In the genomic region with DNA sequence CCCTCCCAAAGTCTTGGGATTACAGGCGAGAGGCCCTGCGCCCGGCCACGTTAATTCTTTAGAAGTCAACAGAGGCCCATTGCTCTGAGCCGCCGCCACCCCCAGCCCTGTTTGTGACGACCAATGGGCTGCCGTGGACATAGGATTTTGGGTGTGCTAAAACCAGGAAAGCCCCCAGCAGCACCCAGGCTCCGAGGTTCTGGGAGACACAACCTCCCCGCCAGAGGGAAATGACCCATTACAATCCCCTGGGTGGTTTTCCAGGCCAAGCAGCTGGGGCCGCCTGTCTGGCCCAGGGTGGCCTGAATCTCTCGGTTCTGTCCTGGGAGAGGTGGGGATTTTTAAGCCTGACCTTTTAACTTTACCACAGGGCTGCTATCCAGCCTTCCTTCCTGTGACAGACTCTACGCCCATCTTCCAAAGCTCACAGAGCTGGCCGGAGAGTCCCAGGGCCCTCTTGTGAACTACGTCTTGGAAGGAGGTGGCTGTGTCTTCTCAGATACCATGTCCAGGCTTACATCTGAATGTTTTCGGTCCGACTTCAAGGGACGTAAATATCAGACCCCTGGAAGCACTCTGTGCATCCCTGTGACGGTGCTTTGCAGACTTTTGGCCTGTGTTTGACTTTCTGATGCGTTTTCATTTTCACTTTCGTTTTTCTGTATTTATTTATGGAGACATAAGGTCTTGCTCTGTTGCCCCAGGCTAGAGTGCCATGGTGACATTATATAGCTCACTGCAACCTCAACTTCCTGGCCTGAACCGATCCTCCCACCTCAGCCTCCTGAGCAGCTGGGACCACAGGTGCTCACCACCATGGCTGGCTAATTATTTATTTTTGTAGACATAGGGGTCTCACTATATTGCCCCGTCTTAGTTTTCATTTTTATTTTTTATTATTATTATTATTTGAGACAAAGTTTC, we compare ENCODE assay signal across 8 cellular contexts. TPM values are rescaled to one million over a fixed set of nuclear protein-coding genes. Genes with fewer than 3 reads are reported as not detected.
DNase-seq lines count a peak whose midpoint lies in the region; ATAC-seq and TF ChIP-seq lines count a peak whose summit lies in the region.

No MANE protein-coding gene starts in this region.

- no peak for TF ChIP-seq CTCF in body of pancreas (IDR thresholded peaks at IDR 0.05)

- no peaks in the 10 kb centered on the region for H3K79me2 ChIP-seq in ACC112 (ENCODE audit: control insufficient read depth, insufficient read depth, low read length, unreplicated experiment)

- peak overlapping the region; percentile 44; the same call in 1 of the 2 replicates for H3K4me3 ChIP-seq in ACC112 (ENCODE audit: low read depth, low read length)
- H3K4me3 ChIP-seq in body of pancreas = no peak overlapping the region

- peak overlapping the region; percentile 99 for H2AFZ ChIP-seq in ACC112 (ENCODE audit: low read length, unreplicated experiment)

- DNase-seq in GM19238 (ENCODE audit: insufficient read length, low spot score) = peak; percentile 41
- DNase-seq in stimulated activated naive B cell treated with anti-CD40 and anti-IgM and Interleukin-4, amounts not matched to agents 10 μg/mL and 1 μg/mL and 100 μg/mL, for 72 hours = peak; percentile 60
- DNase-seq in NCI-H345 treated with DMSO at 0.1 percent for 48 hours (lab: John Stamatoyannopoulos, UW; ENCODE audit: unreplicated experiment) = no peak
- no peak for DNase-seq in sciatic nerve (ENCODE audit: low spot score)
- DNase-seq in body of pancreas = no peak

- 65 to 73% methylated on average over 15 to 22 of the region's 23 CpGs for WGBS in body of pancreas, 2 donors

- H3K4me1 ChIP-seq in ACC112 (ENCODE audit: control insufficient read depth, insufficient read depth, low read length, unreplicated experiment) (peaks cover 3% of the 10 kb centered on the region), body of pancreas (no peaks in the 10 kb centered on the region)

- no peaks in the 10 kb centered on the region for H3K9me3 ChIP-seq in body of pancreas

- H3K4me3 Mint-ChIP-seq in activated naive CD8-positive, alpha-beta T cell = no peak overlapping the region
- peak overlapping the region; percentile 32 to 61 for H3K4me3 Mint-ChIP-seq in stimulated activated naive B cell treated with anti-CD40 and anti-IgM and Interleukin-4, amounts not matched to agents 10 μg/mL and 1 μg/mL and 100 μg/mL, for 72 hours

- intact Hi-C loops in sciatic nerve (cut with DNase I) (no loop called here), body of pancreas (cut with DNase I) (no loop called here)

- H3K27ac Mint-ChIP-seq in activated naive CD8-positive, alpha-beta T cell = peak overlapping the region; percentile 88
- peak overlapping the region; percentile 91 for H3K27ac Mint-ChIP-seq in stimulated activated naive B cell treated with anti-CD40 and anti-IgM and Interleukin-4, amounts not matched to agents 10 μg/mL and 1 μg/mL and 100 μg/mL, for 72 hours

- peak; percentile 73 for ATAC-seq in HG03135 (IDR thresholded peaks at IDR 0.05; ENCODE audit: unreplicated experiment)
- peak; percentile 56 to 58 for ATAC-seq in stimulated activated naive B cell treated with anti-CD40 and anti-IgM and Interleukin-4, amounts not matched to agents 10 μg/mL and 1 μg/mL and 100 μg/mL, for 72 hours (replicated peaks)
- no peak for ATAC-seq in sciatic nerve
- ATAC-seq in body of pancreas = no peak

- H3K27me3 ChIP-seq in ACC112 (ENCODE audit: insufficient read depth, low read length) = no peaks in the 10 kb centered on the region
- no peaks in the 10 kb centered on the region for H3K27me3 ChIP-seq in body of pancreas

- H3K4me1 Mint-ChIP-seq in activated naive CD8-positive, alpha-beta T cell (ENCODE audit: low read depth) = peaks cover 30% of the 10 kb centered on the region
- peaks cover 43 to 85% of the 10 kb centered on the region in 2 donors for H3K4me1 Mint-ChIP-seq in stimulated activated naive B cell treated with anti-CD40 and anti-IgM and Interleukin-4, amounts not matched to agents 10 μg/mL and 1 μg/mL and 100 μg/mL, for 72 hours

- H3K36me3 ChIP-seq in ACC112 (ENCODE audit: insufficient read depth, low read length) (no peaks in the 10 kb centered on the region), body of pancreas (replicated peaks in 1 of 2; ENCODE audit: insufficient read depth in 1 of 2, low read depth in 2 of 2) (no peaks in the 10 kb centered on the region)

- H3K9me3 Mint-ChIP-seq in activated naive CD8-positive, alpha-beta T cell (ENCODE audit: low read depth) = no peaks in the 10 kb centered on the region
- no peaks in the 10 kb centered on the region for H3K9me3 Mint-ChIP-seq in stimulated activated naive B cell treated with anti-CD40 and anti-IgM and Interleukin-4, amounts not matched to agents 10 μg/mL and 1 μg/mL and 100 μg/mL, for 72 hours

- H3K27ac ChIP-seq in ACC112 (ENCODE audit: low read depth, low read length) (no peak overlapping the region), body of pancreas (peak overlapping the region in 1 of 4 donors; percentile 50)

- H3K36me3 Mint-ChIP-seq in activated naive CD8-positive, alpha-beta T cell = no peaks in the 10 kb centered on the region
- H3K36me3 Mint-ChIP-seq in stimulated activated naive B cell treated with anti-CD40 and anti-IgM and Interleukin-4, amounts not matched to agents 10 μg/mL and 1 μg/mL and 100 μg/mL, for 72 hours = peaks cover 30 to 53% of the 10 kb centered on the region in 2 donors

- no peak for TF ChIP-seq POLR2A in body of pancreas (IDR thresholded peaks at IDR 0.05)

- H3K27me3 Mint-ChIP-seq in activated naive CD8-positive, alpha-beta T cell = no peaks in the 10 kb centered on the region
- H3K27me3 Mint-ChIP-seq in stimulated activated naive B cell treated with anti-CD40 and anti-IgM and Interleukin-4, amounts not matched to agents 10 μg/mL and 1 μg/mL and 100 μg/mL, for 72 hours = no peaks in the 10 kb centered on the region

RNA-seq across cellular contexts. Expression of gene P2RY8, which starts 36.0 kb away (rescaled TPM):
- total RNA-seq in sciatic nerve (2.5 TPM), body of pancreas (under 1 TPM; 0.66 to 0.78 TPM)

RNA-seq across cellular contexts. Expression of gene ASMTL, which starts 48.3 kb away (rescaled TPM):
- total RNA-seq in sciatic nerve (35.0 TPM), body of pancreas (10 to 100 TPM; 16.5 to 18.9 TPM)

Comparison
In these comparisons a context has a peak if more than half of its experiments do, and no peak if none do; other contexts are left out.
1. DNase-seq: peak in GM19238 (single experiment) and stimulated activated naive B cell treated with anti-CD40 and anti-IgM and Interleukin-4, amounts not matched to agents 10 μg/mL and 1 μg/mL and 100 μg/mL, for 72 hours (single experiment); none in NCI-H345 treated with DMSO at 0.1 percent for 48 hours (single experiment), sciatic nerve (single experiment) and body of pancreas (0 of 4).
2. ATAC-seq: peak in HG03135 (single experiment) and stimulated activated naive B cell treated with anti-CD40 and anti-IgM and Interleukin-4, amounts not matched to agents 10 μg/mL and 1 μg/mL and 100 μg/mL, for 72 hours (2 of 2); none in sciatic nerve (single experiment) and body of pancreas (single experiment).